ENCODE assay signal across 8 cellular contexts in the genomic region with DNA sequence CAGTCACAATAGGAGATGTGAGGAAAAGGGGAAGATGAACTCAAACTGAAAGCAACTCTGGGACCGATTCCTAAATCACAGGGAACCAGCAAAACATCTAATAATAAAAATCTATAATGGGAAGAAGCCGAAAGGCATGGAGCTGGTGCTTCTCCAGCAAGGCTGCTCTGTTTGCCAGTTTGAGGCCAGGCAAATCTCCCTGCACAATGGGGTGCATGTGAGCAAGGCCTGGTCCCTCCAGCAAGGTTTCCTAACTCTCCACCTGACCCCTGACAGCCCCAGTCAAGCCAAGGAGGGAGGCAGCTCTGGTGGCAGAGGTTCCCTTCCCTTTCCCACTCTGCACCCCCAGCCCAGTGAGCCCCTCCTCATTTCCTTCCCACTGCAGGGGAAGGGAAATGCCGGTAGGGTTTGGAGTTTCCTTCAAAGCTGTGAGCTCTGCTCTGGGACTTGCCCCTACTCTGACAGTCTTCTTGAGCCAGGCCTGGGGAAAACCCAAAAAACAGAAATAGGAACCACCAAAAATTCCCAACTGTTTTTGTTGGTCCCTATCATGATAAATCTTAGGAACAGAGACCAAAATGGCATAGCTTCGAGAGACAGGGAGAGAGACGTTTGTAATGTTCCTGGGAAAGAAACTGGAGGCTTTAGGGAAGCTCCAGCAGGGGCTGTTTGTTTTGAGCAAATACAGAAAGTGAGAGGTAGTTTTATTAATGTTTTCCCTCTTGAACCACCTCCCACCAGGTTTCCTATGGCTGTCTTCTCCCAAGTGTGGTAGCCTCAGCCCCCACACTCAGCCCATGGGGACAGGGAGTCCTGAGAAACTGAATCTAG. TPM values are rescaled to one million over a fixed set of nuclear protein-coding genes. Genes with fewer than 3 reads are reported as not detected.
A peak's percentile ranks its signal among the peaks of the same experiment; 100 is the strongest.
DNase-seq lines count a peak whose midpoint lies in the region; ATAC-seq and TF ChIP-seq lines count a peak whose summit lies in the region.

No MANE protein-coding gene starts in this region.

- H3K79me2 ChIP-seq in GM23338 (replicated peaks; ENCODE audit: insufficient read depth) = peaks cover 71% of the 10 kb centered on the region

- no peaks in the 10 kb centered on the region; the same call in 2 of the 3 replicates for H3K36me3 Mint-ChIP-seq in GM23338 (ENCODE audit: low read depth)
- peaks cover 3% of the 10 kb centered on the region for H3K36me3 Mint-ChIP-seq in activated CD4-positive, alpha-beta memory T cell treated with anti-CD3 and anti-CD28 coated beads, Interleukin-2, amount 10 ng/mL, durations not matched to agents 7 days and 5 days (ENCODE audit: low read depth)

- H3K4me1 Mint-ChIP-seq in GM23338 = peaks cover 42% of the 10 kb centered on the region
- H3K4me1 Mint-ChIP-seq in activated CD4-positive, alpha-beta memory T cell treated with anti-CD3 and anti-CD28 coated beads, Interleukin-2, amount 10 ng/mL, durations not matched to agents 7 days and 5 days = peaks cover 80% of the 10 kb centered on the region

- H3F3A ChIP-seq in GM23338 (replicated peaks; ENCODE audit: low read depth) = no peaks in the 10 kb centered on the region

- no peak for ATAC-seq in GM23338
- ATAC-seq in HG03565 (IDR thresholded peaks at IDR 0.05; ENCODE audit: unreplicated experiment) = no peak
- no peak for ATAC-seq in HG03280 (IDR thresholded peaks at IDR 0.05; ENCODE audit: unreplicated experiment)

- CTCF ChIA-PET in activated CD4-positive, alpha-beta memory T cell treated with anti-CD3 and anti-CD28 coated beads, Interleukin-2, amount 10 ng/mL, durations not matched to agents 7 days and 5 days (lab: Charles Lee) = interaction anchor here (0.9 to 1.8 kb wide), 7 partner anchors 9 to 92 kb away, joined by 3 to 10 read pairs (median 5); no protein-coding TSS in a partner anchor

- DNase-seq in GM23338 (ENCODE audit: low spot score) = no peak
- DNase-seq in activated CD4-positive, alpha-beta memory T cell treated with anti-CD3 and anti-CD28 coated beads, Interleukin-2, amount 10 ng/mL, durations not matched to agents 7 days and 5 days = no peak
- no peak for DNase-seq in right atrium auricular region (ENCODE audit: low spot score)
- DNase-seq in amniotic stem cell (lab: John Stamatoyannopoulos, UW) = no peak
- DNase-seq in NCI-H1105 treated with DMSO at 0.1 percent for 48 hours (lab: John Stamatoyannopoulos, UW) = no peak

- H3K4me1 ChIP-seq in GM23338 (ENCODE audit: insufficient read depth) = peaks cover 21% of the 10 kb centered on the region
- peaks cover 0 to 73% of the 10 kb centered on the region in 2 donors for H3K4me1 ChIP-seq in right atrium auricular region
- H3K4me1 ChIP-seq in skeletal muscle satellite cell (ENCODE audit: control insufficient read depth, insufficient read depth, low read length) = peaks cover 50% of the 10 kb centered on the region

- H3K9me3 Mint-ChIP-seq in GM23338 = no peaks in the 10 kb centered on the region
- H3K9me3 Mint-ChIP-seq in activated CD4-positive, alpha-beta memory T cell treated with anti-CD3 and anti-CD28 coated beads, Interleukin-2, amount 10 ng/mL, durations not matched to agents 7 days and 5 days = no peaks in the 10 kb centered on the region

- no peak overlapping the region for H3K4me3 ChIP-seq in GM23338
- H3K4me3 ChIP-seq in right atrium auricular region = no peak overlapping the region
- H3K4me3 ChIP-seq in skeletal muscle satellite cell (ENCODE audit: low read length) = no peak overlapping the region

- H3K27ac ChIP-seq in GM23338 (ENCODE audit: low read depth) (peak overlapping the region; percentile 75; the same call in 1 of the 2 replicates), right atrium auricular region (peak overlapping the region; percentile 89 to 92)

- H3K27me3 Mint-ChIP-seq in GM23338 (ENCODE audit: insufficient read depth, low read depth, poor library complexity) = peaks cover 9% of the 10 kb centered on the region
- no peaks in the 10 kb centered on the region for H3K27me3 Mint-ChIP-seq in activated CD4-positive, alpha-beta memory T cell treated with anti-CD3 and anti-CD28 coated beads, Interleukin-2, amount 10 ng/mL, durations not matched to agents 7 days and 5 days

- H4K20me1 ChIP-seq in GM23338 (replicated peaks; ENCODE audit: insufficient read depth) = peaks cover 15% of the 10 kb centered on the region

- no peak overlapping the region for H2AFZ ChIP-seq in GM23338

- H3K4me2 ChIP-seq in GM23338 = peak overlapping the region; percentile 51
- H3K4me2 ChIP-seq in skeletal muscle satellite cell (ENCODE audit: low read length) = peak overlapping the region; percentile 66

- POLR2A ChIA-PET in activated CD4-positive, alpha-beta memory T cell treated with anti-CD3 and anti-CD28 coated beads, Interleukin-2, amount 10 ng/mL, durations not matched to agents 7 days and 5 days (lab: Charles Lee) = interaction anchor here (1.5 to 7.3 kb wide), 6 partner anchors 10 to 305 kb away, joined by 3 to 80 read pairs (median 10); a partner anchor contains a TSS

- H3K4me3 Mint-ChIP-seq in GM23338 = no peak overlapping the region; the same call in 2 of the 3 replicates
- no peak overlapping the region for H3K4me3 Mint-ChIP-seq in activated CD4-positive, alpha-beta memory T cell treated with anti-CD3 and anti-CD28 coated beads, Interleukin-2, amount 10 ng/mL, durations not matched to agents 7 days and 5 days

- peak overlapping the region; percentile 74 for H3K9ac ChIP-seq in skeletal muscle satellite cell (ENCODE audit: low read depth, low read length)

- no peaks in the 10 kb centered on the region for H3K9me3 ChIP-seq in right atrium auricular region
- no peaks in the 10 kb centered on the region for H3K9me3 ChIP-seq in skeletal muscle satellite cell (replicated peaks; ENCODE audit: low read length)

- no peaks in the 10 kb centered on the region for H3K9me2 ChIP-seq in GM23338 (ENCODE audit: insufficient read depth)

- peak overlapping the region; percentile 63 for H3K27ac Mint-ChIP-seq in GM23338
- peak overlapping the region; percentile 94 for H3K27ac Mint-ChIP-seq in activated CD4-positive, alpha-beta memory T cell treated with anti-CD3 and anti-CD28 coated beads, Interleukin-2, amount 10 ng/mL, durations not matched to agents 7 days and 5 days

- H3K27me3 ChIP-seq in GM23338 (ENCODE audit: insufficient read depth) (no peaks in the 10 kb centered on the region), right atrium auricular region (no peaks in the 10 kb centered on the region), skeletal muscle satellite cell (ENCODE audit: control insufficient read depth, insufficient read depth, low read length) (no peaks in the 10 kb centered on the region)

- TF ChIP-seq CTCF in GM23338 (conservative IDR thresholded peaks at IDR 0.05; ENCODE audit: low read depth in 2 of 2) = no peak
- no peak for TF ChIP-seq CTCF in right atrium auricular region (IDR thresholded peaks at IDR 0.05)

- no peaks in the 10 kb centered on the region for H3K36me3 ChIP-seq in GM23338 (ENCODE audit: insufficient read depth)
- no peaks in the 10 kb centered on the region for H3K36me3 ChIP-seq in right atrium auricular region
- H3K36me3 ChIP-seq in skeletal muscle satellite cell (ENCODE audit: insufficient read depth, low read length) = no peaks in the 10 kb centered on the region

TF ChIP-seq in GM23338, 12 proteins besides CTCF, POLR2A, EP300 and RAD21 (continues in another document):
- TF ChIP-seq STAT1 (IDR thresholded peaks at IDR 0.05; ENCODE audit: unreplicated experiment) (no peak), ZNF114 (CRISPR knock-in tag; IDR thresholded peaks at IDR 0.05) (no peak)
- TF ChIP-seq, protein P1, sequence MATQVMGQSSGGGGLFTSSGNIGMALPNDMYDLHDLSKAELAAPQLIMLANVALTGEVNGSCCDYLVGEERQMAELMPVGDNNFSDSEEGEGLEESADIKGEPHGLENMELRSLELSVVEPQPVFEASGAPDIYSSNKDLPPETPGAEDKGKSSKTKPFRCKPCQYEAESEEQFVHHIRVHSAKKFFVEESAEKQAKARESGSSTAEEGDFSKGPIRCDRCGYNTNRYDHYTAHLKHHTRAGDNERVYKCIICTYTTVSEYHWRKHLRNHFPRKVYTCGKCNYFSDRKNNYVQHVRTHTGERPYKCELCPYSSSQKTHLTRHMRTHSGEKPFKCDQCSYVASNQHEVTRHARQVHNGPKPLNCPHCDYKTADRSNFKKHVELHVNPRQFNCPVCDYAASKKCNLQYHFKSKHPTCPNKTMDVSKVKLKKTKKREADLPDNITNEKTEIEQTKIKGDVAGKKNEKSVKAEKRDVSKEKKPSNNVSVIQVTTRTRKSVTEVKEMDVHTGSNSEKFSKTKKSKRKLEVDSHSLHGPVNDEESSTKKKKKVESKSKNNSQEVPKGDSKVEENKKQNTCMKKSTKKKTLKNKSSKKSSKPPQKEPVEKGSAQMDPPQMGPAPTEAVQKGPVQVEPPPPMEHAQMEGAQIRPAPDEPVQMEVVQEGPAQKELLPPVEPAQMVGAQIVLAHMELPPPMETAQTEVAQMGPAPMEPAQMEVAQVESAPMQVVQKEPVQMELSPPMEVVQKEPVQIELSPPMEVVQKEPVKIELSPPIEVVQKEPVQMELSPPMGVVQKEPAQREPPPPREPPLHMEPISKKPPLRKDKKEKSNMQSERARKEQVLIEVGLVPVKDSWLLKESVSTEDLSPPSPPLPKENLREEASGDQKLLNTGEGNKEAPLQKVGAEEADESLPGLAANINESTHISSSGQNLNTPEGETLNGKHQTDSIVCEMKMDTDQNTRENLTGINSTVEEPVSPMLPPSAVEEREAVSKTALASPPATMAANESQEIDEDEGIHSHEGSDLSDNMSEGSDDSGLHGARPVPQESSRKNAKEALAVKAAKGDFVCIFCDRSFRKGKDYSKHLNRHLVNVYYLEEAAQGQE (IDR thresholded peaks at IDR 0.05; ENCODE audit: unreplicated experiment) = no peak

RNA-seq across cellular contexts. Expression of a gene that starts 34.6 kb away (rescaled TPM):
- total RNA-seq in GM23338 (2014; rRNA removed; shearing (Covaris generic)) = 17.8 and 32.6 TPM in 2 replicates
- polyA plus RNA-seq in GM23338 (2016; fragmentation: Nextera tagmentation; extraction: Ambion mirVana) = 8.7 and 10.5 TPM in 2 replicates
- 10 to 100 TPM; 34.7 to 34.9 TPM for total RNA-seq in activated CD4-positive, alpha-beta memory T cell treated with anti-CD3 and anti-CD28 coated beads, Interleukin-2, amount 10 ng/mL, durations not matched to agents 7 days and 5 days
- 10 to 100 TPM in 1 of 2 donors, 1 to 10 TPM in 1; 9.0 to 19.7 TPM for total RNA-seq in right atrium auricular region
- 33.5 and 34.5 TPM in 2 replicates for total RNA-seq in skeletal muscle satellite cell (2012; rRNA removed)

RNA-seq across cellular contexts. Expression of a gene that starts 49.2 kb away (rescaled TPM):
- 14.7 and 17.9 TPM in 2 replicates for total RNA-seq in GM23338 (2014; rRNA removed; shearing (Covaris generic))
- polyA plus RNA-seq in GM23338 (2016; fragmentation: Nextera tagmentation; extraction: Ambion mirVana) = 16.7 and 19.0 TPM in 2 replicates
- total RNA-seq in activated CD4-positive, alpha-beta memory T cell treated with anti-CD3 and anti-CD28 coated beads, Interleukin-2, amount 10 ng/mL, durations not matched to agents 7 days and 5 days = 1 to 10 TPM; 8.0 to 8.7 TPM
- total RNA-seq in right atrium auricular region = 10 to 100 TPM; 14.9 to 16.0 TPM
- total RNA-seq in skeletal muscle satellite cell (2012; rRNA removed) = 5.2 and 11.7 TPM in 2 replicates
